In the genomic region with DNA sequence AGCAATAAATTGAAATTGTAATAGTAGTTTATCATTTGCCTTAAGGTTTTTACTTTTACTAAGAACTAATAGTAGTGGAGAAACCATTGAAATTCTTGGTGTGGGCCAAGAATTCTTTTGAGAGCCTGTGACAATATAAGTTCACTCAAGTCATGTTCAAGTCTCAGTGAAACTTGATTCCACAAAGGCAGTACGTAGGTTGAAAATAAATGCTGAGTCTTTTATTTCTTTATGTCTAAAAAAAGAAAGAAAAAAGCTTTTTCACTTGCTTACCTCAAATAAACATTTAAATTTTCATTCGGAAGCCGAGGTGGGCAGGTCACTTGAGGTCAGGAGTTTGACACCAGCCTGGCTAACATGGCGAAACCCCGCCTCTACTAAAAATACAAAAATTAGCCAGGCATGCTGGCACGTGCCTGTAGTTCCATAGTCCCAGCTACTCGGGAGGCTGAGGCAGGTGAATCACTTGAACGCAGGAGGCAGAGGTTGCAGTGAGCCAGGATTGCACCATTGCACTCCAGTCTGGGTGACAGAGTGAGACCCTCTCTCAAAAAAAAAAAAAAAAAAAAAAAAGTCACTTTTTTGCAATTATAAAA, we compare ENCODE assay signal across 23 cellular contexts. TPM values are rescaled to one million over a fixed set of nuclear protein-coding genes. Genes with fewer than 3 reads are reported as not detected.
DNase-seq lines count a peak whose midpoint lies in the region; ATAC-seq and TF ChIP-seq lines count a peak whose summit lies in the region.
"Had no signal": no experiment of that assay in that cellular context is flagged by ENCODE, and none has a peak within 500 bp of the region (broad histone marks: within the 10 kb centered on the region; RNA-seq: fewer than 3 reads in every experiment).

No MANE protein-coding gene starts in this region.

- H3K4me1 ChIP-seq in right atrium auricular region: no peaks in the 10 kb centered on the region
- peaks cover 6% of the 10 kb centered on the region for H3K4me1 ChIP-seq in parathyroid adenoma
- no peaks in the 10 kb centered on the region for H3K4me1 ChIP-seq in sigmoid colon
- H3K4me1 ChIP-seq: HAP-1 had no signal

- H3K9ac ChIP-seq in parathyroid adenoma: no peak overlapping the region
- H3K9ac ChIP-seq: BLaER1 treated with 17β-estradiol and CSF1 and Interleukin-3, amounts not matched to agents 10 nM and 100 nM had no signal

- DNase-seq in Right ventricle myocardium superior: no peak
- DNase-seq in right atrium auricular region (ENCODE audit: low spot score): no peak
- DNase-seq in HEK293T (ENCODE audit: extremely low spot score): no peak
- DNase-seq in RPMI8226: peak; percentile 55
- DNase-seq in sigmoid colon: no peak
- no peak for DNase-seq in AG08396 (ENCODE audit: low spot score)
- DNase-seq: AML-193; CD4-positive, alpha-beta T cell; GOT3; Kasumi-1; NCI-H1105 treated with DMSO at 0.1 percent for 48 hours; NCI-H146; NCI-H1930; NCI-H2107; NCI-H2227 treated with DMSO at 0.1 percent for 48 hours; NCI-H526 treated with DMSO at 0.1 percent for 48 hours; SIG-M5 had no signal

- H3K9me3 ChIP-seq in right atrium auricular region (no peaks in the 10 kb centered on the region), parathyroid adenoma (ENCODE audit: control insufficient read depth, low read length) (no peaks in the 10 kb centered on the region), sigmoid colon (no peaks in the 10 kb centered on the region)
- H3K9me3 ChIP-seq: HAP-1 had no signal

- no peak for TF ChIP-seq CTCF in right atrium auricular region (IDR thresholded peaks at IDR 0.05)
- no peak for TF ChIP-seq CTCF in parathyroid adenoma (IDR thresholded peaks at IDR 0.05)
- no peak for TF ChIP-seq CTCF in sigmoid colon (IDR thresholded peaks at IDR 0.05)

- peak overlapping the region; percentile 59 for H2AFZ ChIP-seq in parathyroid adenoma

- POLR2A ChIA-PET in HEK293T (lab: Yijun Ruan, JAX): no interaction called here

- CTCF ChIA-PET in HEK293T (lab: Yijun Ruan, JAX): no interaction called here

- WGBS in sigmoid colon, 2 donors: 85 to 89% methylated on average over 8 of the region's 8 CpGs

- no peak overlapping the region for H3K27ac ChIP-seq in right atrium auricular region
- peak overlapping the region; percentile 55 for H3K27ac ChIP-seq in parathyroid adenoma
- no peak overlapping the region for H3K27ac ChIP-seq in sigmoid colon
- H3K27ac ChIP-seq: BLaER1 treated with 17β-estradiol and CSF1 and Interleukin-3, amounts not matched to agents 10 nM and 100 nM; RWPE1; SK-N-MC had no signal

- ATAC-seq in Right ventricle myocardium superior (ENCODE audit: poor library complexity) (peak; percentile 69), GM18870 (IDR thresholded peaks at IDR 0.05; ENCODE audit: unreplicated experiment) (no peak)

- no peaks in the 10 kb centered on the region for H3K79me2 ChIP-seq in parathyroid adenoma

- peak overlapping the region; percentile 13 for H3K4me2 ChIP-seq in parathyroid adenoma (ENCODE audit: low read length)
- H3K4me2 ChIP-seq: BLaER1 treated with 17β-estradiol and CSF1 and Interleukin-3, amounts not matched to agents 10 nM and 100 nM had no signal

- TF ChIP-seq POLR2A in sigmoid colon (IDR thresholded peaks at IDR 0.05): no peak

- H3K4me3 ChIP-seq in right atrium auricular region (no peak overlapping the region), parathyroid adenoma (ENCODE audit: low read depth, low read length) (no peak overlapping the region), sigmoid colon (no peak overlapping the region)
- H3K4me3 ChIP-seq: BLaER1 treated with 17β-estradiol and CSF1 and Interleukin-3, amounts not matched to agents 10 nM and 100 nM; HAP-1; SK-N-MC had no signal

- intact Hi-C loops in Right ventricle myocardium superior (cut with DNase I): no loop called here
- intact Hi-C loops in sigmoid colon (cut with DNase I): no loop called here

- no peaks in the 10 kb centered on the region for H3K27me3 ChIP-seq in right atrium auricular region
- no peaks in the 10 kb centered on the region for H3K27me3 ChIP-seq in parathyroid adenoma (ENCODE audit: control insufficient read depth, insufficient read depth, low read length)
- H3K27me3 ChIP-seq in sigmoid colon: no peaks in the 10 kb centered on the region
- H3K27me3 ChIP-seq: BLaER1 treated with 17β-estradiol and CSF1 and Interleukin-3, amounts not matched to agents 10 nM and 100 nM had no signal

- H3K36me3 ChIP-seq in right atrium auricular region: no peaks in the 10 kb centered on the region
- no peaks in the 10 kb centered on the region for H3K36me3 ChIP-seq in parathyroid adenoma (ENCODE audit: control insufficient read depth, insufficient read depth, low read length)
- H3K36me3 ChIP-seq in sigmoid colon: no peaks in the 10 kb centered on the region
- H3K36me3 ChIP-seq: BLaER1 treated with 17β-estradiol and CSF1 and Interleukin-3, amounts not matched to agents 10 nM and 100 nM; HAP-1 had no signal

- TF ChIP-seq EP300 in sigmoid colon (IDR thresholded peaks at IDR 0.05): no peak

TF ChIP-seq in HEK293T, 16 proteins besides CTCF, POLR2A, EP300 and RAD21:
- TF ChIP-seq ELF4 (IDR thresholded peaks at IDR 0.05) (no peak), ARNT (IDR thresholded peaks at IDR 0.05) (no peak), FOXK2 (IDR thresholded peaks at IDR 0.05) (no peak), L3MBTL2 (conservative IDR thresholded peaks at IDR 0.05) (0 out of 2 replicates have a peak, but pooled peaks have one; percentile 20), ZNF384 (IDR thresholded peaks at IDR 0.05) (no peak), SP1 (IDR thresholded peaks at IDR 0.05) (no peak), BHLHE40 (IDR thresholded peaks at IDR 0.05; ENCODE audit: borderline replicate concordance) (no peak), TARDBP (IDR thresholded peaks at IDR 0.05) (no peak)

RNA-seq across cellular contexts. Expression of a gene that starts 57.8 kb away (rescaled TPM):
- total RNA-seq in Right ventricle myocardium superior: 29.0 TPM
- total RNA-seq in right atrium auricular region: 10 to 100 TPM; 24.5 to 27.5 TPM
- total RNA-seq in sigmoid colon: 10 to 100 TPM; 36.3 to 53.2 (median 43.7) TPM
- polyA plus RNA-seq in sigmoid colon: 10 to 100 TPM; 22.7 to 43.6 (median 27.6) TPM
